Comparison of ENCODE assay signal across 23 cellular contexts in the genomic region with DNA sequence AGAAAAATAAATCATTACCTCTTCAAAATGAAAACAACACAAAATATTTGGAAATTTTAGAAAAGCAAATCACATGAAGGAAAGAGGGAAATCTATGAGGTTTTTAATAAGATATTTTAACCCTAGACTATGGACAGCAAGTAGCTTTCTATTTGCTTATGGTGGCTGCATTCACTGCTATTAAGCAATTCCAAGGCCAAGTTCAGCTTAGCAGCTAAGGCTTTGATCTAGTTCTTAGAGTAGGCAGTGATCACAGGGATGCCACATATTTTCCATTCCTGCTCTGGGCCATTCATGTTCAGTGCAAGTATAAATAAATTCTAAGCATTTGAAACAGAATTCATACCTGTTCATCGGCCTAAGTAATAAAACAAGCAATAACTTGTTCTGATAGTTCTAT.
DNase-seq lines count a peak whose midpoint lies in the region; ATAC-seq and TF ChIP-seq lines count a peak whose summit lies in the region.
"Had no signal": no experiment of that assay in that cellular context is flagged by ENCODE, and none has a peak within 500 bp of the region (broad histone marks: within the 10 kb centered on the region; RNA-seq: fewer than 3 reads in every experiment).

No MANE protein-coding gene starts in this region.

- H3K4me3 ChIP-seq in fibroblast of the aortic adventitia (ENCODE audit: low read depth, low read length): no peak overlapping the region
- H3K4me3 ChIP-seq: sigmoid colon, thyroid gland had no signal

- intact Hi-C loops in head of caudate nucleus (cut with DNase I): no loop called here

- DNase-seq in HT-29 (ENCODE audit: low spot score) (peak; percentile 75), NCI-H69 (lab: John Stamatoyannopoulos, UW) (peak; percentile 50), fibroblast of the aortic adventitia (ENCODE audit: low read depth) (peak; percentile 30), renal cortical epithelial cell (ENCODE audit: low read depth) (peak; percentile 39), GM10266 (ENCODE audit: extremely low spot score) (no peak), head of caudate nucleus (no peak), omental fat pad (ENCODE audit: low spot score) (no peak)
- DNase-seq: activated CD4-positive, alpha-beta T cell treated with anti-CD3 and anti-CD28 coated beads, Interleukin-2, amount 10 ng/mL, durations not matched to agents 24 days and 14 days; activated CD8-positive, alpha-beta memory T cell treated with anti-CD3 and anti-CD28 coated beads, Interleukin-2, amount 10 ng/mL, durations not matched to agents 7 days and 5 days; activated naive CD4-positive, alpha-beta T cell treated with anti-CD3 and anti-CD28 coated beads for 36 hours; AML-193; CD4-positive, alpha-beta memory T cell; central memory CD4-positive, alpha-beta T cell; DMS 273 treated with DMSO at 0.1 percent for 48 hours; NCI-H187; NCI-H748 treated with DMSO at 0.1 percent for 48 hours; RPMI8226; sigmoid colon; stimulated activated naive CD8-positive, alpha-beta T cell treated with anti-CD3 and anti-CD28 coated beads, Interleukin-15, amount 100 ng/mL, for 72 hours; T-helper 2 cell; thyroid gland had no signal

- no peak for TF ChIP-seq CTCF in fibroblast of the aortic adventitia (IDR thresholded peaks at IDR 0.05; ENCODE audit: insufficient read depth, low read length)
- no peak for TF ChIP-seq CTCF in GM10266 (IDR thresholded peaks at IDR 0.05; ENCODE audit: control insufficient read depth, insufficient read depth, low read depth, missing control alignments)
- TF ChIP-seq CTCF in omental fat pad (IDR thresholded peaks at IDR 0.05): no peak

- no peak for ATAC-seq in omental fat pad (ENCODE audit: low FRiP score)
- ATAC-seq: activated CD8-positive, alpha-beta memory T cell treated with anti-CD3 and anti-CD28 coated beads, Interleukin-2, amount 10 ng/mL, durations not matched to agents 7 days and 5 days; natural killer cell treated with Interleukin-12 subunit alpha and Interleukin-12 subunit beta and Interleukin-15 and Interleukin-18, amount 100 ng/mL, for 72 hours; SK-N-SH treated with all-trans-retinoic acid at 6 μM for 48 hours; stimulated activated naive CD8-positive, alpha-beta T cell treated with anti-CD3 and anti-CD28 coated beads, Interleukin-15, amount 100 ng/mL, for 72 hours had no signal

Comparison
In these comparisons a context has a peak if more than half of its experiments do, and no peak if none do; other contexts are left out.
1. DNase-seq: peak in HT-29 (single experiment), NCI-H69 (single experiment), fibroblast of the aortic adventitia (single experiment) and renal cortical epithelial cell (single experiment); none in GM10266 (single experiment), head of caudate nucleus (0 of 42) and omental fat pad (single experiment).